ENCODE assay signal across 11 cellular contexts in the genomic region with DNA sequence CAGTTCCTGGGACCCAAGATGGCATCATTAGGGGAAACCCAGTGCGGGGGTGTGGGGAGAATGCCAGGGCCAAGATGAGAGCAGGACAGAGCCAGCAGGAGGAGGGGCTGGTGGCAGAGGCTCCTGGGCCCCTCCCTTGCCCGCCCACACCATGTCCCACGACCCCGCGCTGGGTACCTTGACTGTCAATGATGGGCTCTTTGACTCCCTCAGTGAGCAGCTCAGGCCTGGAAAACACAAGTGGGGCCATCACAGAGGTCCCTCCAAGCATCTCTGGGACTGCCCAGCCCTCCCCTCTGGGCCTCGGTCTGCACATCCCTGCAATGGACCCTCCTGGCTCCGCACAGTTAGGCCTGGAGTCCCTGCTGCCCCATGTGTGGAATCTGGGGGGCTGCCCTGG.
"Had no signal": no experiment of that assay in that cellular context is flagged by ENCODE, and none has a peak within 500 bp of the region (broad histone marks: within the 10 kb centered on the region; RNA-seq: fewer than 3 reads in every experiment).

No MANE protein-coding gene starts in this region.

- DNase-seq: activated CD4-positive, alpha-beta T cell treated with anti-CD3 and anti-CD28 coated beads for 1 hour; activated naive CD4-positive, alpha-beta T cell; cerebellar nuclear complex; dermis blood vessel endothelial cell; effector memory CD8-positive, alpha-beta T cell; head of caudate nucleus; left cardiac atrium; mammary epithelial cell; natural killer cell; posterior cingulate gyrus had no signal

- H3K9me3 Mint-ChIP-seq: effector memory CD8-positive, alpha-beta T cell; natural killer cell had no signal

- H3K27me3 Mint-ChIP-seq: effector memory CD8-positive, alpha-beta T cell had no signal

- H3K36me3 Mint-ChIP-seq: natural killer cell had no signal

- H3K4me3 ChIP-seq: smooth muscle cell had no signal

- H3K4me1 Mint-ChIP-seq: natural killer cell had no signal

- H3K27ac Mint-ChIP-seq: natural killer cell had no signal

- H3K4me3 Mint-ChIP-seq: effector memory CD8-positive, alpha-beta T cell; natural killer cell had no signal

- ATAC-seq: effector memory CD8-positive, alpha-beta T cell; natural killer cell had no signal
